In the genomic region with DNA sequence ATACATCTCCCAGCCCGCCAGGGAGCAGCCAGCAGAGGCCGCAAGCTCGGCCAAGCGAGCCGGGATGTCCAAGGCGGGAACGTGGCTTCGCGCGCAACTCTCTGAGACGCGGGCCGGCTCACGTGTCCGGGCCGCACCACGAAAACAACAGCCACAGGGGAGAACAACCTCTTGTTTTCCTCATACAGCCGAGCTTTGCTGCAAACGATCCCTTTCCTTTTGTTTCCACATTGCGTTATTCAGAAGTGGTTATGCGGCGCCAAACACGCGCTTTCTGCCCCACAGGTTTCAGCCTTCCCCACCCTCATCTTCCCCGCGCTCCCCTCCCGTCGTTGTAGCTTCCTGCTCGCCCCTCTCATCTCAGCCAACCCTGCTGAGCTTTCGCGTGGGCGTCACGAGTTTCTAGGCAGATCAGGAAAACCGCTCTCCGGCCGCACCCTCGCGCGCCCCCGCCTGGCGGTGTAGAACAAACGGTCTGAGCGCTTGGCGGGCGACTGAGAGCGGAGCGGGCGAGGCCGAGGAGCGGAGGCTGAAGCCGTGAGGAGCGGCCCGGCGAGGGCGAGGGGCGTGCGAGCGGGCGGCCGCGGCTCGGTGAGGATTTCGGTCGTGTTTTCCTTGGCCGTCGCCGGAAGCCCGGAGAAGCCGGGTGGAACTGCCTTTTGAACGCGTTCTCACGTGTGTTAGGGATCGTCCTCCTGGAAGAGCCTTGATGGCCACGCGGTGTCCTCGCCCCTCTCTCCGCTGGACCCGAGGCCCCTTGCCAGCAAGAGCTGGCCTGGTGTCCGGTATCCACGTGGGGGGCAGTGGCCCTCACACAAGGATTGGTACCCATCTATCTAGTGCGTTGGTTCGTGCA, we compare ENCODE assay signal across 1 cellular context.
TF ChIP-seq lines count a peak whose summit lies in the region.

No MANE protein-coding gene starts in this region.

TF ChIP-seq in HepG2, 621 proteins besides CTCF, POLR2A, EP300 and RAD21 (continued from another document and continues in another):
- TF ChIP-seq, protein P1, sequence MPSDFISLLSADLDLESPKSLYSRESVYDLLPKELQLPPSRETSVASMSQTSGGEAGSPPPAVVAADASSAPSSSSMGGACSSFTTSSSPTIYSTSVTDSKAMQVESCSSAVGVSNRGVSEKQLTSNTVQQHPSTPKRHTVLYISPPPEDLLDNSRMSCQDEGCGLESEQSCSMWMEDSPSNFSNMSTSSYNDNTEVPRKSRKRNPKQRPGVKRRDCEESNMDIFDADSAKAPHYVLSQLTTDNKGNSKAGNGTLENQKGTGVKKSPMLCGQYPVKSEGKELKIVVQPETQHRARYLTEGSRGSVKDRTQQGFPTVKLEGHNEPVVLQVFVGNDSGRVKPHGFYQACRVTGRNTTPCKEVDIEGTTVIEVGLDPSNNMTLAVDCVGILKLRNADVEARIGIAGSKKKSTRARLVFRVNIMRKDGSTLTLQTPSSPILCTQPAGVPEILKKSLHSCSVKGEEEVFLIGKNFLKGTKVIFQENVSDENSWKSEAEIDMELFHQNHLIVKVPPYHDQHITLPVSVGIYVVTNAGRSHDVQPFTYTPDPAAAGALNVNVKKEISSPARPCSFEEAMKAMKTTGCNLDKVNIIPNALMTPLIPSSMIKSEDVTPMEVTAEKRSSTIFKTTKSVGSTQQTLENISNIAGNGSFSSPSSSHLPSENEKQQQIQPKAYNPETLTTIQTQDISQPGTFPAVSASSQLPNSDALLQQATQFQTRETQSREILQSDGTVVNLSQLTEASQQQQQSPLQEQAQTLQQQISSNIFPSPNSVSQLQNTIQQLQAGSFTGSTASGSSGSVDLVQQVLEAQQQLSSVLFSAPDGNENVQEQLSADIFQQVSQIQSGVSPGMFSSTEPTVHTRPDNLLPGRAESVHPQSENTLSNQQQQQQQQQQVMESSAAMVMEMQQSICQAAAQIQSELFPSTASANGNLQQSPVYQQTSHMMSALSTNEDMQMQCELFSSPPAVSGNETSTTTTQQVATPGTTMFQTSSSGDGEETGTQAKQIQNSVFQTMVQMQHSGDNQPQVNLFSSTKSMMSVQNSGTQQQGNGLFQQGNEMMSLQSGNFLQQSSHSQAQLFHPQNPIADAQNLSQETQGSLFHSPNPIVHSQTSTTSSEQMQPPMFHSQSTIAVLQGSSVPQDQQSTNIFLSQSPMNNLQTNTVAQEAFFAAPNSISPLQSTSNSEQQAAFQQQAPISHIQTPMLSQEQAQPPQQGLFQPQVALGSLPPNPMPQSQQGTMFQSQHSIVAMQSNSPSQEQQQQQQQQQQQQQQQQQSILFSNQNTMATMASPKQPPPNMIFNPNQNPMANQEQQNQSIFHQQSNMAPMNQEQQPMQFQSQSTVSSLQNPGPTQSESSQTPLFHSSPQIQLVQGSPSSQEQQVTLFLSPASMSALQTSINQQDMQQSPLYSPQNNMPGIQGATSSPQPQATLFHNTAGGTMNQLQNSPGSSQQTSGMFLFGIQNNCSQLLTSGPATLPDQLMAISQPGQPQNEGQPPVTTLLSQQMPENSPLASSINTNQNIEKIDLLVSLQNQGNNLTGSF (CRISPR knock-in tag; IDR thresholded peaks at IDR 0.05): no peak
- TF ChIP-seq ZNF878 (CRISPR knock-in tag; IDR thresholded peaks at IDR 0.05) (no peak), PHB2 (IDR thresholded peaks at IDR 0.05; ENCODE audit: partially characterized antibody) (no peak), IRF2 (CRISPR knock-in tag; IDR thresholded peaks at IDR 0.05) (0 out of 2 replicates have a peak, but pooled peaks have one; percentile 23), JUNB (CRISPR knock-in tag; IDR thresholded peaks at IDR 0.05; ENCODE audit: borderline replicate concordance) (no peak), ZNF446 (CRISPR knock-in tag; IDR thresholded peaks at IDR 0.05) (no peak; the same call in 1 of the 2 replicates), ZBTB3 (CRISPR knock-in tag; IDR thresholded peaks at IDR 0.05; ENCODE audit: borderline replicate concordance, low read depth) (no peak), FOSL1 (CRISPR knock-in tag; IDR thresholded peaks at IDR 0.05; ENCODE audit: borderline replicate concordance) (no peak), MTA3 (CRISPR knock-in tag; IDR thresholded peaks at IDR 0.05) (no peak), ZNF432 (CRISPR knock-in tag; IDR thresholded peaks at IDR 0.05; ENCODE audit: borderline replicate concordance) (no peak), NFYB (CRISPR knock-in tag; IDR thresholded peaks at IDR 0.05) (peak; percentile 68), CREB1 (IDR thresholded peaks at IDR 0.05) (peak; percentile 88), CREB1 (CRISPR knock-in tag; IDR thresholded peaks at IDR 0.05) (peak; percentile 97), IKZF4 (CRISPR knock-in tag; IDR thresholded peaks at IDR 0.05; ENCODE audit: borderline replicate concordance, low read depth, not compliant biosample characterization) (no peak), ZNF781 (CRISPR knock-in tag; IDR thresholded peaks at IDR 0.05; ENCODE audit: borderline replicate concordance, not compliant biosample characterization) (no peak), ZFYVE20 (CRISPR knock-in tag; IDR thresholded peaks at IDR 0.05; ENCODE audit: borderline replicate concordance, low read depth) (no peak), ATF7-NPFF (CRISPR knock-in tag; IDR thresholded peaks at IDR 0.05; ENCODE audit: low read depth) (peak; percentile 49), ZNF441 (CRISPR knock-in tag; IDR thresholded peaks at IDR 0.05; ENCODE audit: borderline replicate concordance) (no peak), TARDBP (CRISPR knock-in tag; IDR thresholded peaks at IDR 0.05) (no peak), KMT2B (CRISPR knock-in tag; IDR thresholded peaks at IDR 0.05) (no peak), EEA1 (CRISPR knock-in tag; IDR thresholded peaks at IDR 0.05; ENCODE audit: borderline replicate concordance) (no peak), ZBTB7A (CRISPR knock-in tag; IDR thresholded peaks at IDR 0.05) (no peak), ZNF143 (CRISPR knock-in tag; IDR thresholded peaks at IDR 0.05) (no peak), ZNF343 (CRISPR knock-in tag; IDR thresholded peaks at IDR 0.05) (no peak), MAFK (conservative IDR thresholded peaks at IDR 0.05 in 1 of 2, IDR thresholded peaks at IDR 0.05 in 1 of 2; ENCODE audit: low read length in 2 of 2) (no peak), SP4 (CRISPR knock-in tag; IDR thresholded peaks at IDR 0.05) (0 out of 2 replicates have a peak, but pooled peaks have one; percentile 30), ZNF124 (CRISPR knock-in tag; IDR thresholded peaks at IDR 0.05) (no peak), MED8 (CRISPR knock-in tag; IDR thresholded peaks at IDR 0.05; ENCODE audit: insufficient replicate concordance) (no peak), ZNF329 (CRISPR knock-in tag; IDR thresholded peaks at IDR 0.05; ENCODE audit: low read depth) (no peak), CREM (IDR thresholded peaks at IDR 0.05) (peak; percentile 83), CREM (CRISPR knock-in tag; IDR thresholded peaks at IDR 0.05) (peak; percentile 49; the same call in 1 of the 2 replicates), CCDC6 (CRISPR knock-in tag; IDR thresholded peaks at IDR 0.05) (0 out of 2 replicates have a peak, but pooled peaks have one; percentile 25), ZNF615 (CRISPR knock-in tag; IDR thresholded peaks at IDR 0.05; ENCODE audit: borderline replicate concordance) (no peak), PHF5A (CRISPR knock-in tag; IDR thresholded peaks at IDR 0.05; ENCODE audit: low read depth, unreplicated experiment) (no peak), ZNF839 (CRISPR knock-in tag; IDR thresholded peaks at IDR 0.05; ENCODE audit: borderline replicate concordance) (no peak)
- TF ChIP-seq, protein P2, sequence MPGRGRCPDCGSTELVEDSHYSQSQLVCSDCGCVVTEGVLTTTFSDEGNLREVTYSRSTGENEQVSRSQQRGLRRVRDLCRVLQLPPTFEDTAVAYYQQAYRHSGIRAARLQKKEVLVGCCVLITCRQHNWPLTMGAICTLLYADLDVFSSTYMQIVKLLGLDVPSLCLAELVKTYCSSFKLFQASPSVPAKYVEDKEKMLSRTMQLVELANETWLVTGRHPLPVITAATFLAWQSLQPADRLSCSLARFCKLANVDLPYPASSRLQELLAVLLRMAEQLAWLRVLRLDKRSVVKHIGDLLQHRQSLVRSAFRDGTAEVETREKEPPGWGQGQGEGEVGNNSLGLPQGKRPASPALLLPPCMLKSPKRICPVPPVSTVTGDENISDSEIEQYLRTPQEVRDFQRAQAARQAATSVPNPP (CRISPR knock-in tag; IDR thresholded peaks at IDR 0.05): no peak
- TF ChIP-seq, protein P3, sequence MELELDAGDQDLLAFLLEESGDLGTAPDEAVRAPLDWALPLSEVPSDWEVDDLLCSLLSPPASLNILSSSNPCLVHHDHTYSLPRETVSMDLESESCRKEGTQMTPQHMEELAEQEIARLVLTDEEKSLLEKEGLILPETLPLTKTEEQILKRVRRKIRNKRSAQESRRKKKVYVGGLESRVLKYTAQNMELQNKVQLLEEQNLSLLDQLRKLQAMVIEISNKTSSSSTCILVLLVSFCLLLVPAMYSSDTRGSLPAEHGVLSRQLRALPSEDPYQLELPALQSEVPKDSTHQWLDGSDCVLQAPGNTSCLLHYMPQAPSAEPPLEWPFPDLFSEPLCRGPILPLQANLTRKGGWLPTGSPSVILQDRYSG (CRISPR knock-in tag; IDR thresholded peaks at IDR 0.05): no peak
- TF ChIP-seq, protein P4, sequence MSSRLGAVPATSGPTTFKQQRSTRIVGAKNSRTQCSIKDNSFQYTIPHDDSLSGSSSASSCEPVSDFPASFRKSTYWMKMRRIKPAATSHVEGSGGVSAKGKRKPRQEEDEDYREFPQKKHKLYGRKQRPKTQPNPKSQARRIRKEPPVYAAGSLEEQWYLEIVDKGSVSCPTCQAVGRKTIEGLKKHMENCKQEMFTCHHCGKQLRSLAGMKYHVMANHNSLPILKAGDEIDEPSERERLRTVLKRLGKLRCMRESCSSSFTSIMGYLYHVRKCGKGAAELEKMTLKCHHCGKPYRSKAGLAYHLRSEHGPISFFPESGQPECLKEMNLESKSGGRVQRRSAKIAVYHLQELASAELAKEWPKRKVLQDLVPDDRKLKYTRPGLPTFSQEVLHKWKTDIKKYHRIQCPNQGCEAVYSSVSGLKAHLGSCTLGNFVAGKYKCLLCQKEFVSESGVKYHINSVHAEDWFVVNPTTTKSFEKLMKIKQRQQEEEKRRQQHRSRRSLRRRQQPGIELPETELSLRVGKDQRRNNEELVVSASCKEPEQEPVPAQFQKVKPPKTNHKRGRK (CRISPR knock-in tag; IDR thresholded peaks at IDR 0.05): no peak
- TF ChIP-seq, protein P5, sequence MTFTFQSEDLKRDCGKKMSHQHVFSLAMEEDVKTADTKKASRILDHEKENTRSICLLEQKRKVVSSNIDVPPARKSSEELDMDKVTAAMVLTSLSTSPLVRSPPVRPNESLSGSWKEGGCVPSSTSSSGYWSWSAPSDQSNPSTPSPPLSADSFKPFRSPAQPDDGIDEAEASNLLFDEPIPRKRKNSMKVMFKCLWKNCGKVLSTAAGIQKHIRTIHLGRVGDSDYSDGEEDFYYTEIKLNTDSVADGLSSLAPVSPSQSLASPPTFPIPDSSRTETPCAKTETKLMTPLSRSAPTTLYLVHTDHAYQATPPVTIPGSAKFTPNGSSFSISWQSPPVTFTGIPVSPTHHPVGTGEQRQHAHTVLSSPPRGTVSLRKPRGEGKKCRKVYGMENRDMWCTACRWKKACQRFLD (CRISPR knock-in tag; IDR thresholded peaks at IDR 0.05; ENCODE audit: borderline replicate concordance): no peak
- TF ChIP-seq, protein P6, sequence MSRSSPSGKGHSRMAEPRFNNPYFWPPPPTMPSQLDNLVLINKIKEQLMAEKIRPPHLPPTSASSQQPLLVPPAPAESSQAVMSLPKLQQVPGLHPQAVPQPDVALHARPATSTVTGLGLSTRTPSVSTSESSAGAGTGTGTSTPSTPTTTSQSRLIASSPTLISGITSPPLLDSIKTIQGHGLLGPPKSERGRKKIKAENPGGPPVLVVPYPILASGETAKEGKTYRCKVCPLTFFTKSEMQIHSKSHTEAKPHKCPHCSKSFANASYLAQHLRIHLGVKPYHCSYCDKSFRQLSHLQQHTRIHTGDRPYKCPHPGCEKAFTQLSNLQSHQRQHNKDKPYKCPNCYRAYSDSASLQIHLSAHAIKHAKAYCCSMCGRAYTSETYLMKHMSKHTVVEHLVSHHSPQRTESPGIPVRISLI (CRISPR knock-in tag; IDR thresholded peaks at IDR 0.05; ENCODE audit: borderline replicate concordance): no peak
- TF ChIP-seq, protein P7, sequence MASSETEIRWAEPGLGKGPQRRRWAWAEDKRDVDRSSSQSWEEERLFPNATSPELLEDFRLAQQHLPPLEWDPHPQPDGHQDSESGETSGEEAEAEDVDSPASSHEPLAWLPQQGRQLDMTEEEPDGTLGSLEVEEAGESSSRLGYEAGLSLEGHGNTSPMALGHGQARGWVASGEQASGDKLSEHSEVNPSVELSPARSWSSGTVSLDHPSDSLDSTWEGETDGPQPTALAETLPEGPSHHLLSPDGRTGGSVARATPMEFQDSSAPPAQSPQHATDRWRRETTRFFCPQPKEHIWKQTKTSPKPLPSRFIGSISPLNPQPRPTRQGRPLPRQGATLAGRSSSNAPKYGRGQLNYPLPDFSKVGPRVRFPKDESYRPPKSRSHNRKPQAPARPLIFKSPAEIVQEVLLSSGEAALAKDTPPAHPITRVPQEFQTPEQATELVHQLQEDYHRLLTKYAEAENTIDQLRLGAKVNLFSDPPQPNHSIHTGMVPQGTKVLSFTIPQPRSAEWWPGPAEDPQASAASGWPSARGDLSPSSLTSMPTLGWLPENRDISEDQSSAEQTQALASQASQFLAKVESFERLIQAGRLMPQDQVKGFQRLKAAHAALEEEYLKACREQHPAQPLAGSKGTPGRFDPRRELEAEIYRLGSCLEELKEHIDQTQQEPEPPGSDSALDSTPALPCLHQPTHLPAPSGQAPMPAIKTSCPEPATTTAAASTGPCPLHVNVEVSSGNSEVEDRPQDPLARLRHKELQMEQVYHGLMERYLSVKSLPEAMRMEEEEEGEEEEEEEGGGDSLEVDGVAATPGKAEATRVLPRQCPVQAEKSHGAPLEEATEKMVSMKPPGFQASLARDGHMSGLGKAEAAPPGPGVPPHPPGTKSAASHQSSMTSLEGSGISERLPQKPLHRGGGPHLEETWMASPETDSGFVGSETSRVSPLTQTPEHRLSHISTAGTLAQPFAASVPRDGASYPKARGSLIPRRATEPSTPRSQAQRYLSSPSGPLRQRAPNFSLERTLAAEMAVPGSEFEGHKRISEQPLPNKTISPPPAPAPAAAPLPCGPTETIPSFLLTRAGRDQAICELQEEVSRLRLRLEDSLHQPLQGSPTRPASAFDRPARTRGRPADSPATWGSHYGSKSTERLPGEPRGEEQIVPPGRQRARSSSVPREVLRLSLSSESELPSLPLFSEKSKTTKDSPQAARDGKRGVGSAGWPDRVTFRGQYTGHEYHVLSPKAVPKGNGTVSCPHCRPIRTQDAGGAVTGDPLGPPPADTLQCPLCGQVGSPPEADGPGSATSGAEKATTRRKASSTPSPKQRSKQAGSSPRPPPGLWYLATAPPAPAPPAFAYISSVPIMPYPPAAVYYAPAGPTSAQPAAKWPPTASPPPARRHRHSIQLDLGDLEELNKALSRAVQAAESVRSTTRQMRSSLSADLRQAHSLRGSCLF (CRISPR knock-in tag; IDR thresholded peaks at IDR 0.05; ENCODE audit: borderline replicate concordance): no peak
